Comparison of ENCODE assay signal across 16 cellular contexts in genomic region chr12:49244161-49244560, GRCh38. TPM values are rescaled to one million over a fixed set of nuclear protein-coding genes. Genes with fewer than 3 reads are reported as not detected.
DNase-seq lines count a peak whose midpoint lies in the region; ATAC-seq and TF ChIP-seq lines count a peak whose summit lies in the region.
"Had no signal": no experiment of that assay in that cellular context is flagged by ENCODE, and none has a peak within 500 bp of the region (broad histone marks: within the 10 kb centered on the region; RNA-seq: fewer than 3 reads in every experiment).

No MANE protein-coding gene starts in this region.

- no peaks in the 10 kb centered on the region for H3K36me3 ChIP-seq in ACC112 (ENCODE audit: insufficient read depth, low read length)
- H3K36me3 ChIP-seq: ovary had no signal

- no peak for TF ChIP-seq POLR2A in erythroblast (IDR thresholded peaks at IDR 0.05; ENCODE audit: low read length)

- peak overlapping the region; percentile 76 for H3K27ac ChIP-seq in ACC112 (ENCODE audit: low read depth, low read length)
- H3K27ac ChIP-seq: ovary had no signal

- DNase-seq in H4 (ENCODE audit: low spot score): peak; percentile 55
- DNase-seq in amniotic epithelial cell (ENCODE audit: low read depth): peak; percentile 73
- peak; percentile 63 for DNase-seq in hepatic stellate cell (ENCODE audit: low spot score)
- no peak for DNase-seq in pons (ENCODE audit: low spot score)
- DNase-seq in erythroblast (lab: John Stamatoyannopoulos, UW): no peak
- DNase-seq: activated CD8-positive, alpha-beta memory T cell treated with anti-CD3 and anti-CD28 coated beads, Interleukin-2, amount 10 ng/mL, durations not matched to agents 7 days and 5 days; activated naive CD8-positive, alpha-beta T cell treated with anti-CD3 and anti-CD28 coated beads for 36 hours; dermis blood vessel endothelial cell; DMS79; NCI-H2081 treated with DMSO at 0.1 percent for 48 hours; ovary; stimulated activated CD4-positive, alpha-beta T cell treated with anti-CD3 and anti-CD28 coated beads, Interleukin-15, amount 100 ng/mL, for 24 hours had no signal

- no peaks in the 10 kb centered on the region for H3K27me3 ChIP-seq in ACC112 (ENCODE audit: insufficient read depth, low read length)
- H3K27me3 ChIP-seq: ovary had no signal

- H3K4me3 ChIP-seq in ACC112 (ENCODE audit: low read depth, low read length): no peak overlapping the region
- H3K4me3 ChIP-seq: ovary had no signal

- H3K79me2 ChIP-seq in ACC112 (ENCODE audit: control insufficient read depth, insufficient read depth, low read length, unreplicated experiment): no peaks in the 10 kb centered on the region

- H3K4me1 ChIP-seq in ACC112 (ENCODE audit: control insufficient read depth, insufficient read depth, low read length, unreplicated experiment): peaks cover 14% of the 10 kb centered on the region

- peak overlapping the region; percentile 88 for H2AFZ ChIP-seq in ACC112 (ENCODE audit: low read length, unreplicated experiment)

- ATAC-seq in HG02678 (IDR thresholded peaks at IDR 0.05; ENCODE audit: unreplicated experiment): no peak
- no peak for ATAC-seq in HG03135 (IDR thresholded peaks at IDR 0.05; ENCODE audit: unreplicated experiment)
- ATAC-seq: activated CD8-positive, alpha-beta memory T cell treated with anti-CD3 and anti-CD28 coated beads, Interleukin-2, amount 10 ng/mL, durations not matched to agents 7 days and 5 days had no signal

RNA-seq across cellular contexts. Expression of gene TUBA1C, which starts 20.7 kb away (rescaled TPM):
- total RNA-seq in H4 (2014; rRNA removed; shearing (Covaris generic)): 1,223 and 1,559 TPM in 2 replicates

RNA-seq across cellular contexts. Expression of gene PRPH, which starts 50.8 kb away (rescaled TPM):
- 0.10 TPM in 1 of 2 replicates, not detected in the other for total RNA-seq in H4 (2014; rRNA removed; shearing (Covaris generic))
- total RNA-seq: activated naive CD8-positive, alpha-beta T cell treated with anti-CD3 and anti-CD28 coated beads for 36 hours; dermis blood vessel endothelial cell; fibroblast of villous mesenchyme had no signal

RNA-seq across cellular contexts. Expression of gene TUBA1A, which starts 55.3 kb away (rescaled TPM):
- 403 and 523 TPM in 2 replicates for total RNA-seq in H4 (2014; rRNA removed; shearing (Covaris generic))

Comparison
In these comparisons a context has a peak if more than half of its experiments do, and no peak if none do; other contexts are left out.
1. DNase-seq: peak in H4 (single experiment), amniotic epithelial cell (single experiment) and hepatic stellate cell (single experiment); none in pons (single experiment) and erythroblast (0 of 2).